In genomic region chr2:169091256-169091655, GRCh38 we compare ENCODE assay signal across 26 cellular contexts. TPM values are rescaled to one million over a fixed set of nuclear protein-coding genes. Genes with fewer than 3 reads are reported as not detected.
"Had no signal": no experiment of that assay in that cellular context is flagged by ENCODE, and none has a peak within 500 bp of the region (broad histone marks: within the 10 kb centered on the region; RNA-seq: fewer than 3 reads in every experiment).

No MANE protein-coding gene starts in this region.

- H3K27me3 ChIP-seq: gastroesophageal sphincter, testis, upper lobe of left lung had no signal

- H3K9me3 ChIP-seq: esophagus squamous epithelium, gastroesophageal sphincter, mucosa of descending colon, testis, upper lobe of left lung had no signal

- H3K4me3 ChIP-seq: esophagus squamous epithelium, gastroesophageal sphincter, mucosa of descending colon, testis, upper lobe of left lung had no signal

- H3K36me3 ChIP-seq: esophagus squamous epithelium, gastroesophageal sphincter, upper lobe of left lung had no signal

- H3K27ac ChIP-seq: esophagus squamous epithelium, gastroesophageal sphincter, testis had no signal

- ATAC-seq: activated CD4-positive, alpha-beta T cell treated with anti-CD3 and anti-CD28 coated beads for 36 hours; activated T-cell treated with anti-CD3 and anti-CD28 coated beads, Interleukin-2, amount 50 U/mL, for 4 hours; stimulated activated memory B cell treated with anti-CD40 and anti-IgM and Interleukin-4, amounts not matched to agents 10 μg/mL and 1 μg/mL and 100 μg/mL, for 72 hours had no signal

- FAIRE-seq: astrocyte, colon, islet of Langerhans, small intestine had no signal

- H3K4me1 ChIP-seq: gastroesophageal sphincter, testis had no signal

- DNase-seq: activated B cell treated with CpG ODN at 0.5 μM for 24 hours; activated CD4-positive, alpha-beta T cell treated with anti-CD3 and anti-CD28 coated beads for 36 hours; activated CD4-positive, alpha-beta T cell treated with anti-CD3 and anti-CD28 coated beads, Interleukin-2, amount 50 U/mL, for 4 hours; activated CD8-positive, alpha-beta memory T cell treated with anti-CD3 and anti-CD28 coated beads, Interleukin-2, amount 50 U/mL, for 48 hours; activated naive CD4-positive, alpha-beta T cell; activated naive CD8-positive, alpha-beta T cell treated with anti-CD3 and anti-CD28 coated beads for 36 hours; activated T-cell treated with anti-CD3 and anti-CD28 coated beads, Interleukin-2, amount 50 U/mL, for 4 hours; effector memory CD4-positive, alpha-beta T cell; esophagus squamous epithelium; head of caudate nucleus; left cardiac atrium; mucosa of descending colon; naive B cell; occipital lobe; small intestine; stimulated activated CD4-positive, alpha-beta T cell treated with anti-CD3 and anti-CD28 coated beads, Interleukin-2, amount 100 ng/mL, for 24 hours; T-helper 9 cell; testis; upper lobe of left lung had no signal

RNA-seq across cellular contexts. Expression of gene DHRS9, which starts 21.9 kb away (rescaled TPM):
- total RNA-seq: activated naive CD8-positive, alpha-beta T cell treated with anti-CD3 and anti-CD28 coated beads for 36 hours; astrocyte; dermis microvascular lymphatic vessel endothelial cell had no signal
- polyA plus RNA-seq: neural cell had no signal
